In genomic region chr3:108589998-108590323, GRCh38 we compare ENCODE assay signal across 8 cellular contexts. TPM values are rescaled to one million over a fixed set of nuclear protein-coding genes. Genes with fewer than 3 reads are reported as not detected.
A peak's percentile ranks its signal among the peaks of the same experiment; 100 is the strongest.
DNase-seq lines count a peak whose midpoint lies in the region; ATAC-seq, FAIRE-seq and TF ChIP-seq lines count a peak whose summit lies in the region.

No MANE protein-coding gene starts in this region.

- in situ Hi-C loops in Panc1 (cut with HindIII; ENCODE audit: low pct_unique_long_range_greater_than_20kb, low sequenced_read_pairs), result no loop called here

- no peaks in the 10 kb centered on the region for H3K9me3 Mint-ChIP-seq in Calu3 (ENCODE audit: low read depth, unreplicated experiment)

- H3K27ac Mint-ChIP-seq in Calu3 (ENCODE audit: unreplicated experiment), result peak overlapping the region; percentile 96

- H3K36me3 ChIP-seq in Panc1 (ENCODE audit: control insufficient read depth, insufficient read depth, low read length), result peaks cover 12% of the 10 kb centered on the region
- no peaks in the 10 kb centered on the region for H3K36me3 ChIP-seq in pancreas

- TF ChIP-seq CTCF in Calu3 (IDR thresholded peaks at IDR 0.05; ENCODE audit: unreplicated experiment), result no peak
- TF ChIP-seq CTCF in Panc1 (IDR thresholded peaks at IDR 0.05), result no peak
- peak; percentile 6 for TF ChIP-seq CTCF in epithelial cell of esophagus (IDR thresholded peaks at IDR 0.05; ENCODE audit: insufficient read depth, low read depth, low read length, missing control alignments)
- TF ChIP-seq CTCF in pancreas (IDR thresholded peaks at IDR 0.05), result no peak

- H3K27ac ChIP-seq in Panc1 (ENCODE audit: low read length) (peak overlapping the region; percentile 99), pancreas (peak overlapping the region; percentile 74 to 95 (median 88))

- no peaks in the 10 kb centered on the region for H3K27me3 ChIP-seq in Panc1 (ENCODE audit: control insufficient read depth, insufficient read depth, low read length)
- no peaks in the 10 kb centered on the region for H3K27me3 ChIP-seq in pancreas

- H3K36me3 Mint-ChIP-seq in Calu3 (ENCODE audit: insufficient read depth, unreplicated experiment), result peaks cover 37% of the 10 kb centered on the region

- peaks cover 38% of the 10 kb centered on the region for H3K4me1 Mint-ChIP-seq in Calu3 (ENCODE audit: low read depth, unreplicated experiment)

- 1% methylated on average over 11 of the region's 11 CpGs for WGBS in pancreas, 2 donors

- no peak for FAIRE-seq in pancreas (lab: Jason Lieb, UNC)

- H3K9me3 ChIP-seq in Panc1 (ENCODE audit: control insufficient read depth, insufficient read depth, low read depth, low read length), result no peaks in the 10 kb centered on the region
- no peaks in the 10 kb centered on the region for H3K9me3 ChIP-seq in pancreas

- TSS peak; percentile 84 for BruUV-seq in Calu3 (replicated peaks; lab: Mats Ljungman, UMichigan)
- TSS peak; percentile 89 for BruUV-seq in Panc1 (replicated peaks; lab: Mats Ljungman, UMichigan)

- H3K4me3 ChIP-seq in Panc1 (ENCODE audit: low read depth in 2 of 2, low read length in 2 of 2) (peak overlapping the region; percentile 86 to 96), epithelial cell of esophagus (ENCODE audit: low read length) (peak overlapping the region; percentile 66), pancreas (peak overlapping the region; percentile 76 to 83 (median 80))

- ATAC-seq in Panc1, result no peak
- no peak for ATAC-seq in pancreas
- no peak for ATAC-seq in HG03378 (IDR thresholded peaks at IDR 0.05; ENCODE audit: unreplicated experiment)
- ATAC-seq in HG03159 (IDR thresholded peaks at IDR 0.05; ENCODE audit: unreplicated experiment), result no peak

- no peaks in the 10 kb centered on the region for H3K27me3 Mint-ChIP-seq in Calu3 (ENCODE audit: unreplicated experiment)

- DNase-seq in Calu3, result no peak
- no peak for DNase-seq in Panc1 (ENCODE audit: low read depth, low spot score)
- no peak for DNase-seq in epithelial cell of esophagus (ENCODE audit: low read depth)
- no peak for DNase-seq in pancreas
- DNase-seq in OCI-M2 (lab: John Stamatoyannopoulos, UW; ENCODE audit: unreplicated experiment), result no peak
- no peak for DNase-seq in DMS53 treated with DMSO at 0.1 percent for 48 hours (lab: John Stamatoyannopoulos, UW; ENCODE audit: unreplicated experiment)

- POLR2A ChIA-PET in Panc1 (lab: Charles Lee), result interaction anchor here (0.5 to 1.6 kb wide), 2 partner anchors 8 to 30 kb away, joined by 3 to 6 read pairs; no protein-coding TSS in a partner anchor

- peak overlapping the region; percentile 92 for H3K4me3 Mint-ChIP-seq in Calu3 (ENCODE audit: low read depth, unreplicated experiment)

- peaks cover 17% of the 10 kb centered on the region for H3K4me1 ChIP-seq in Panc1 (ENCODE audit: control insufficient read depth, insufficient read depth, low read length)
- H3K4me1 ChIP-seq in pancreas, result peaks cover 0 to 12% (median 0%) of the 10 kb centered on the region in 3 donors

- CTCF ChIA-PET in Calu3 (lab: Charles Lee) (interaction anchor here (0.8 to 1.1 kb wide), 3 partner anchors 13 to 325 kb away, joined by 3 to 4 read pairs (median 3); no protein-coding TSS in a partner anchor), Panc1 (lab: Charles Lee) (interaction anchor here (0.7 kb wide), 1 partner anchor 325 kb away, joined by 4 read pairs; no protein-coding TSS in a partner anchor)

- intact Hi-C loops in Calu3 (cut with micrococcal nuclease; ENCODE audit: unreplicated experiment), result no loop called here
- intact Hi-C loops in Panc1 (cut with micrococcal nuclease; ENCODE audit: unreplicated experiment), result no loop called here
- intact Hi-C loops in pancreas (cut with DNase I), result no loop called here

RNA-seq across cellular contexts. Expression of gene DZIP3, which starts 0.4 kb away (rescaled TPM):
- total RNA-seq in Calu3 (2022) (10.6 and 12.2 TPM in 2 replicates), Panc1 (2021; ENCODE audit: unreplicated experiment) (30.9 TPM), pancreas (1 to 10 TPM; 2.8 to 9.9 (median 6.0) TPM)
- 13.1 TPM for polyA plus RNA-seq in Panc1 (2012; ENCODE audit: insufficient read length)
- 10 to 100 TPM in 1 of 2 donors, 1 to 10 TPM in 1; 3.5 to 12.3 TPM for polyA plus RNA-seq in pancreas

RNA-seq across cellular contexts. Expression of gene CIP2A, which starts 0.7 kb away (rescaled TPM):
- 36.9 and 38.5 TPM in 2 replicates for total RNA-seq in Calu3 (2022)
- total RNA-seq in Panc1 (2021; ENCODE audit: unreplicated experiment), result 52.0 TPM
- polyA plus RNA-seq in Panc1 (2012; ENCODE audit: insufficient read length), result 10.3 TPM
- total RNA-seq in pancreas, result 1 to 10 TPM in 3 of 6 donors, under 1 TPM in 3; 0.23 to 1.5 (median 1.0) TPM
- polyA plus RNA-seq in pancreas, result 1 to 10 TPM in 1 of 2 donors, under 1 TPM in 1; 0.19 to 1.0 TPM

Comparison
In these comparisons a context has a peak if more than half of its experiments do, and no peak if none do; other contexts are left out.
1. RNA of gene CIP2A, which starts 0.7 kb away (total RNA-seq): 52.0 TPM in Panc1 (single experiment) and 36.9 to 38.5 TPM in Calu3; 0.23 to 1.5 TPM in pancreas; every median in the first group is over 10 times any median in the second.
2. Peak in every context shown above with its lines, with median percentiles within 50 percentile points of each other: H3K4me3 ChIP-seq.